In the genomic region with DNA sequence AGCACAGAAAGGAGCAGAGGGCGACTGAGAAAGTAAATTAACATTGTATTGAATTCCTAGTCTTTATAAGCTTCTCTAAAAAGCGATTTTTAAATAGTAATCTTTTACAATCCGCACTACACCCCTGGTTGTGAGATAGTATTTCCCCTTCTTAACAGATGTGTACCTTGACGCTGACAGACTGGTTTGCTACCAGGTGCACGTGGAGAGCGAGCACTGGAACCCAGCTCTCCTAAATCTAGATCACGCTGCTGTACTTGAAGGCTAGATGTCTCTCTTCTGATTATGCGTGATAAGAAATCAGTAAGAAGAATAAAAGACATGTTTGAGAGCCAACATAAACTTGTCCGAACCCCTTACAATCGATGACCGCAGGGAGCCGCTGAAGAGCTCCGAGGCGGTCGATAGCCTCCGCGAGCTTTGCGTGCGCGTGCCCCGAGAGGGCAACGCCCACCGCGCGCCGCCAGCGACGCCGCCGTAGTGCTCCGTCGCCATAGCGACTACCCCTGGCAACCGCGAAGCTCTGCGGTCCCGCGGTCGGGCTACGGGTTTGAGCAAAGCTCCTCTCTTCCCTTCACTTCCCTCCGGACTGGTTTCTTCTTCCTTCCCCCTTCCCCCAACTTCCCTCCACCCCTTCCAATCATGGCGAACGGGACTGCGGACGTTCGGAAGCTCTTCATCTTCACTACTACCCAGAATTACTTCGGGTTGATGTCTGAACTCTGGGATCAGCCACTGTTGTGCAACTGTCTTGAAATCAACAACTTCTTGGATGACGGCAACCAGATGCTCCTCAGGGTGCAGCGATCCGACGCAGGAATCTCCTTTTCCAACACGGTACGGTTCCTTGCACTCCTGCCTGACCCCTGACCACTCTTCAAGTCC, we compare ENCODE assay signal across 8 cellular contexts. TPM values are rescaled to one million over a fixed set of nuclear protein-coding genes. Genes with fewer than 3 reads are reported as not detected.
A peak's percentile ranks its signal among the peaks of the same experiment; 100 is the strongest.
DNase-seq lines count a peak whose midpoint lies in the region; ATAC-seq and TF ChIP-seq lines count a peak whose summit lies in the region.

TSS of gene DYNC2H1 (plus strand) at position 494 of the 885 bp plus-strand sequence. CDS start at position 643, 149 bp downstream.

- H3K27ac ChIP-seq in HCT116 (ENCODE audit: low read depth, low read length) (no peak within 1 kb of the TSS), MM.1S (ENCODE audit: low read length) (peak within 1 kb of the TSS; percentile 39; the same call in 1 of the 2 replicates), osteoblast (ENCODE audit: low read depth, low read length) (peak within 1 kb of the TSS; percentile 92), temporal lobe (ENCODE audit: low read depth, low read length) (peak within 1 kb of the TSS; percentile 33)

- TF ChIP-seq CTCF in HCT116 (IDR thresholded peaks at IDR 0.05 in 2 of 3, conservative IDR thresholded peaks at IDR 0.05 in 1 of 3; ENCODE audit: borderline replicate concordance in 1 of 3, insufficient read depth in 1 of 3, low read depth in 2 of 3, low read length in 2 of 3): peak in 2 of 3 experiments; percentile 22 to 27; a peak in 2 of 6 replicates
- peak; percentile 57 for TF ChIP-seq CTCF in MM.1S (IDR thresholded peaks at IDR 0.05; ENCODE audit: low read length)
- TF ChIP-seq CTCF in glutamatergic neuron (IDR thresholded peaks at IDR 0.05; ENCODE audit: partially characterized antibody, unreplicated experiment): no peak
- peak; percentile 45 for TF ChIP-seq CTCF in osteoblast (IDR thresholded peaks at IDR 0.05; ENCODE audit: extremely low read depth, low read depth, low read length)

- RAD21 ChIA-PET in HCT116 (lab: Charles Lee; ENCODE audit: low non-redundant PET in 1 of 2, low total read pairs in 2 of 2, uncharacterized antibody in 2 of 2, unreplicated experiment in 2 of 2): interaction anchor here in 1 of 2 experiments (0.5 kb wide), 1 partner anchor 89 kb away, joined by 3 read pairs; no protein-coding TSS in a partner anchor

- in situ Hi-C loops in SK-MEL-5 (cut with HindIII; ENCODE audit: low pct_unique_long_range_greater_than_20kb, low sequenced_read_pairs): no loop called here

- no peak for TF ChIP-seq RAD21 in HCT116 (IDR thresholded peaks at IDR 0.05; ENCODE audit: low read depth)

- POLR2A ChIA-PET in HCT116 (lab: Charles Lee): interaction anchor here (1.0 kb wide), 1 partner anchor 17 kb away, joined by 7 read pairs; the partner anchor contains the start of gene DCUN1D5

- 0 out of 2 replicates have a peak, but pooled peaks cover 3% of the 10 kb centered on the region for H3F3A ChIP-seq in MM.1S (ENCODE audit: insufficient read depth, low read length)

- H3K4me3 Mint-ChIP-seq in activated naive CD4-positive, alpha-beta T cell treated with anti-CD3 and anti-CD28 coated beads for 36 hours: peak within 1 kb of the TSS; percentile 84
- peak within 1 kb of the TSS; percentile 99 for H3K4me3 Mint-ChIP-seq in glutamatergic neuron (ENCODE audit: unreplicated experiment)

- peak within 1 kb of the TSS; percentile 72 for H3K27ac Mint-ChIP-seq in activated naive CD4-positive, alpha-beta T cell treated with anti-CD3 and anti-CD28 coated beads for 36 hours
- peak within 1 kb of the TSS; percentile 40 for H3K27ac Mint-ChIP-seq in glutamatergic neuron (ENCODE audit: unreplicated experiment)

- TF ChIP-seq POLR2A in HCT116 (IDR thresholded peaks at IDR 0.05; ENCODE audit: borderline replicate concordance, extremely low read depth, insufficient read depth, insufficient read length): no peak

- H3K4me1 ChIP-seq in HCT116 (ENCODE audit: control insufficient read depth in 1 of 2, insufficient read depth in 2 of 2, low read length in 2 of 2): peaks cover 0 to 7% of the 10 kb centered on the region in 2 experiments; a peak in 1 of 4 replicates
- H3K4me1 ChIP-seq in MM.1S (ENCODE audit: low read length): 0 out of 2 replicates have a peak, but pooled peaks cover 3% of the 10 kb centered on the region
- peaks cover 20% of the 10 kb centered on the region for H3K4me1 ChIP-seq in osteoblast (ENCODE audit: insufficient read depth, low read length)

- intact Hi-C loops in HCT116 (cut with micrococcal nuclease): loop anchor here (2.0 to 5.0 kb wide), 2 partner anchors 16 to 498 kb away; partner anchors contain the start of gene DCUN1D5
- intact Hi-C loops in activated naive CD4-positive, alpha-beta T cell treated with anti-CD3 and anti-CD28 coated beads for 36 hours (cut with micrococcal nuclease): loop anchor here (1.0 to 5.0 kb wide), 7 partner anchors 17 to 492 kb away; partner anchors contain the start of gene DCUN1D5

- H4K20me1 ChIP-seq in HCT116 (ENCODE audit: insufficient read depth) (no peaks in the 10 kb centered on the region), MM.1S (ENCODE audit: insufficient read depth, low read length) (no peaks in the 10 kb centered on the region), osteoblast (ENCODE audit: insufficient read depth, low read length) (no peaks in the 10 kb centered on the region)

- BruUV-seq in HCT116 (replicated peaks; lab: Mats Ljungman, UMichigan): TSS peak; percentile 54

- no peaks in the 10 kb centered on the region for H3K79me2 ChIP-seq in HCT116 (ENCODE audit: insufficient read depth, low read length)
- H3K79me2 ChIP-seq in MM.1S (ENCODE audit: low read length): no peaks in the 10 kb centered on the region
- H3K79me2 ChIP-seq in osteoblast (ENCODE audit: insufficient read depth, low read length): peaks cover 28% of the 10 kb centered on the region

- H3K9ac ChIP-seq in HCT116 (ENCODE audit: low read length) (no peak within 1 kb of the TSS), MM.1S (ENCODE audit: low read length) (peak within 1 kb of the TSS; percentile 65; the same call in 1 of the 2 replicates)

- H3K27me3 ChIP-seq in HCT116 (ENCODE audit: insufficient read depth, low read length): no peaks in the 10 kb centered on the region
- no peaks in the 10 kb centered on the region for H3K27me3 ChIP-seq in MM.1S (replicated peaks; ENCODE audit: insufficient read depth, low read length)
- peaks cover 7% of the 10 kb centered on the region for H3K27me3 ChIP-seq in osteoblast (ENCODE audit: insufficient read depth, low read length)

- H3K36me3 Mint-ChIP-seq in activated naive CD4-positive, alpha-beta T cell treated with anti-CD3 and anti-CD28 coated beads for 36 hours (ENCODE audit: low read depth): no peaks in the 10 kb centered on the region
- H3K36me3 Mint-ChIP-seq in glutamatergic neuron (ENCODE audit: unreplicated experiment): no peaks in the 10 kb centered on the region

- H3K9me2 ChIP-seq in HCT116 (ENCODE audit: insufficient read depth) (no peaks in the 10 kb centered on the region), MM.1S (replicated peaks; ENCODE audit: insufficient read depth, low read length) (no peaks in the 10 kb centered on the region)

- H3K4me3 ChIP-seq in HCT116 (replicated peaks in 1 of 2; ENCODE audit: low read depth in 1 of 2, low read length in 2 of 2) (peak within 1 kb of the TSS; percentile 34 to 46), MM.1S (ENCODE audit: low read length) (peak within 1 kb of the TSS; percentile 75), osteoblast (ENCODE audit: insufficient read depth, low read length) (peak within 1 kb of the TSS; percentile 92)

- H3K9me3 Mint-ChIP-seq in activated naive CD4-positive, alpha-beta T cell treated with anti-CD3 and anti-CD28 coated beads for 36 hours: no peaks in the 10 kb centered on the region
- H3K9me3 Mint-ChIP-seq in glutamatergic neuron (ENCODE audit: unreplicated experiment): peaks cover 3% of the 10 kb centered on the region

- H3K4me1 Mint-ChIP-seq in activated naive CD4-positive, alpha-beta T cell treated with anti-CD3 and anti-CD28 coated beads for 36 hours (ENCODE audit: low read depth): peaks cover 7% of the 10 kb centered on the region
- peaks cover 2% of the 10 kb centered on the region for H3K4me1 Mint-ChIP-seq in glutamatergic neuron (ENCODE audit: low read depth, unreplicated experiment)

- H3K9me3 ChIP-seq in HCT116 (ENCODE audit: control insufficient read depth in 1 of 2, insufficient read depth in 1 of 2, low read depth in 1 of 2, low read length in 2 of 2) (no peaks in the 10 kb centered on the region), MM.1S (replicated peaks; ENCODE audit: insufficient read depth, low read length) (no peaks in the 10 kb centered on the region), osteoblast (ENCODE audit: low read depth, low read length) (no peaks in the 10 kb centered on the region)

- ATAC-seq in HCT116: peak; percentile 92

- H2AFZ ChIP-seq in HCT116 (ENCODE audit: low read depth, low read length, poor library complexity, severe bottlenecking): peak within 1 kb of the TSS; percentile 85
- peak within 1 kb of the TSS; percentile 95 for H2AFZ ChIP-seq in MM.1S (ENCODE audit: low read length)
- H2AFZ ChIP-seq in osteoblast (ENCODE audit: low read length): peak within 1 kb of the TSS; percentile 100

- H3K36me3 ChIP-seq in HCT116 (ENCODE audit: control insufficient read depth in 1 of 2, insufficient read depth in 2 of 2, low read length in 2 of 2) (no peaks in the 10 kb centered on the region), MM.1S (replicated peaks; ENCODE audit: insufficient read depth, low read length) (no peaks in the 10 kb centered on the region), osteoblast (ENCODE audit: insufficient read depth, low read length) (no peaks in the 10 kb centered on the region)

- H3K4me2 ChIP-seq in HCT116 (ENCODE audit: low read length) (peak within 1 kb of the TSS; percentile 69), MM.1S (ENCODE audit: low read depth, low read length) (peak within 1 kb of the TSS; percentile 88), osteoblast (ENCODE audit: insufficient read depth, low read length) (peak within 1 kb of the TSS; percentile 94)

- H3K27me3 Mint-ChIP-seq in activated naive CD4-positive, alpha-beta T cell treated with anti-CD3 and anti-CD28 coated beads for 36 hours (ENCODE audit: low read depth): no peaks in the 10 kb centered on the region
- H3K27me3 Mint-ChIP-seq in glutamatergic neuron (ENCODE audit: unreplicated experiment): no peaks in the 10 kb centered on the region

- CTCF ChIA-PET in HCT116 (lab: Charles Lee): interaction anchor here (0.8 to 1.5 kb wide), 2 partner anchors 8 to 11 kb away, joined by 3 to 4 read pairs; no protein-coding TSS in a partner anchor
- CTCF ChIA-PET in activated naive CD4-positive, alpha-beta T cell treated with anti-CD3 and anti-CD28 coated beads for 36 hours (lab: Charles Lee): interaction anchor here (1.0 to 3.6 kb wide), 9 partner anchors 10 to 131 kb away, joined by 3 to 35 read pairs (median 5); partner anchors contain the start of gene DCUN1D5

- DNase-seq in GDM1 (lab: John Stamatoyannopoulos, UW) (peak; percentile 90), HCT116 (ENCODE audit: low read depth, low spot score) (peak; percentile 52), MM.1S (peak; percentile 96), SK-MEL-5 (ENCODE audit: low read depth, low spot score) (peak; percentile 89), glutamatergic neuron (peak; percentile 92), osteoblast (ENCODE audit: insufficient read length, low spot score, missing footprints) (peak; percentile 92)
- DNase-seq in activated naive CD4-positive, alpha-beta T cell treated with anti-CD3 and anti-CD28 coated beads for 36 hours: peak; percentile 90

RNA-seq across cellular contexts. Expression of gene DYNC2H1, which starts in this region (rescaled TPM):
- total RNA-seq in HCT116 (2021; ENCODE audit: unreplicated experiment) (1.5 TPM), glutamatergic neuron (ENCODE audit: unreplicated experiment) (9.7 TPM), osteoblast (82.2 and 100 TPM in 2 replicates), temporal lobe (56.1 TPM)
- 0.66 and 0.85 TPM in 2 replicates for polyA plus RNA-seq in HCT116 (2012)
- 15.0 and 18.6 TPM in 2 replicates for total RNA-seq in SK-MEL-5 (2014; rRNA removed; shearing (Covaris generic))
- 9.5 and 10.1 TPM in 2 replicates for polyA plus RNA-seq in SK-MEL-5 (2015; cell fraction: cytosol; rRNA removed)
- 25.2 and 32.4 TPM in 2 replicates for polyA plus RNA-seq in SK-MEL-5 (2015; cell fraction: nucleus; rRNA removed)
- total RNA-seq in activated naive CD4-positive, alpha-beta T cell treated with anti-CD3 and anti-CD28 coated beads for 36 hours: 1 to 10 TPM; 1.9 to 2.8 TPM

Comparison
In these comparisons a context has a peak if more than half of its experiments do, and no peak if none do; other contexts are left out.
1. H3K4me3 ChIP-seq: peak in every context shown above with its lines; median percentile 92 in osteoblast; 75 in MM.1S; 40 in HCT116.